ENCODE assay signal across 1 cellular context in the genomic region with DNA sequence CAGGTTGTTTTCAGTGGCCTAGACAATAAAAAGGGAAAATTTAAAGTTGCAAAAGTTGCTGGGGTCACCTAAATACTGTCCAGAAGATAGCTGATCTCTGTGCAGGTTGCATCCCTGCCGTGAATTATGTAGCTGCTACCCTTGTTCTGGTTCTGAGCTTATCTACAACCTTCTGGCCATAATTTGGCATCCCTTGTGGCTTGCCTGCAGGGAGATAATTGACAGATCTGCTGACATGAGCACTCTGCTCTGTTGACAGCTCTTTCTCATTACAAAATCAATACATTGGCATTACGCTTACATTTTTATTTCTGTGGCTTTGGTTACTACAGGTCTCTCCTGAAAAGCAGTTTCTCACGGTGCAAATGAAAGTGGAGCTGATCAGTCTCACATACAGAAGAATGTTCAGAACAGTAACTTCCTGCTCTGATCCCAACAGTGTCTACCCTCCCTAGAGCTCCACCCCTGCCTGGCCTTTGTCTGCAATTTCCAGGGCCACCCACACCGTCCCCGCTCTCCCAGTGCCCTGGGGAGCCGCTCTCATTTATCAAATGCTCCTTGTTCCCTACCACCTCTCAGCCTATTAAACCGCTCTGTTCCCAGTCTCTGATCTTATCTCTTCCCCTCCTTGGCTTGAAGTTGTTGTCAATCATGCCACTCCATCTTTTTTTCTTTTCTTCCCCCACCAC.
A peak's percentile ranks its signal among the peaks of the same experiment; 100 is the strongest.
TF ChIP-seq lines count a peak whose summit lies in the region.

No MANE protein-coding gene starts in this region.

TF ChIP-seq in HEK293, 187 proteins besides CTCF, POLR2A, EP300 and RAD21 (continued from another document and continues in another):
- TF ChIP-seq MZF1 (tag by site-specific recombination; IDR thresholded peaks at IDR 0.05; ENCODE audit: borderline replicate concordance) (no peak), ZNF830 (tag by site-specific recombination; IDR thresholded peaks at IDR 0.05; ENCODE audit: low read depth) (no peak), ZNF132 (tag by site-specific recombination; IDR thresholded peaks at IDR 0.05; ENCODE audit: borderline replicate concordance) (no peak), ZNF585B (tag by site-specific recombination; IDR thresholded peaks at IDR 0.05) (no peak), BCL11A (tag by site-specific recombination; IDR thresholded peaks at IDR 0.05; ENCODE audit: low read depth) (no peak), KLF10 (tag by site-specific recombination; IDR thresholded peaks at IDR 0.05) (no peak), ZEB2 (tag by site-specific recombination; IDR thresholded peaks at IDR 0.05) (no peak), SETDB1 (IDR thresholded peaks at IDR 0.05; ENCODE audit: insufficient read length, low read length) (no peak), ZBTB20 (tag by site-specific recombination; IDR thresholded peaks at IDR 0.05) (no peak), KLF7 (tag by site-specific recombination; IDR thresholded peaks at IDR 0.05; ENCODE audit: borderline replicate concordance) (no peak), OSR2 (tag by site-specific recombination; IDR thresholded peaks at IDR 0.05) (0 out of 2 replicates have a peak, but pooled peaks have one; percentile 22), ZBTB48 (tag by site-specific recombination; IDR thresholded peaks at IDR 0.05) (no peak), SCRT2 (tag by site-specific recombination; IDR thresholded peaks at IDR 0.05) (no peak), ZNF391 (tag by site-specific recombination; IDR thresholded peaks at IDR 0.05; ENCODE audit: borderline replicate concordance, low read depth) (no peak), ZFP37 (tag by site-specific recombination; IDR thresholded peaks at IDR 0.05) (no peak), ZNF16 (tag by site-specific recombination; IDR thresholded peaks at IDR 0.05; ENCODE audit: low read depth) (no peak), ZFHX2 (tag by site-specific recombination; conservative IDR thresholded peaks at IDR 0.05) (peak; percentile 81), KLF9 (tag by site-specific recombination; IDR thresholded peaks at IDR 0.05; ENCODE audit: low read depth) (no peak), GFI1B (tag by site-specific recombination; IDR thresholded peaks at IDR 0.05) (no peak), ZNF610 (tag by site-specific recombination; IDR thresholded peaks at IDR 0.05; ENCODE audit: borderline replicate concordance) (peak; percentile 94), ZXDB (tag by site-specific recombination; IDR thresholded peaks at IDR 0.05) (no peak), ZNF707 (tag by site-specific recombination; IDR thresholded peaks at IDR 0.05) (no peak), ZNF266 (tag by site-specific recombination; IDR thresholded peaks at IDR 0.05; ENCODE audit: low read depth) (no peak), ZFP69B (tag by site-specific recombination; IDR thresholded peaks at IDR 0.05) (no peak), ZFP41 (tag by site-specific recombination; IDR thresholded peaks at IDR 0.05; ENCODE audit: borderline replicate concordance) (no peak), HOXD13 (CRISPR knock-in tag; IDR thresholded peaks at IDR 0.05; ENCODE audit: borderline replicate concordance) (no peak), GLIS1 (tag by site-specific recombination; IDR thresholded peaks at IDR 0.05) (peak; percentile 92), ZSCAN16 (tag by site-specific recombination; IDR thresholded peaks at IDR 0.05) (no peak), ZNF223 (tag by site-specific recombination; IDR thresholded peaks at IDR 0.05) (no peak)
- TF ChIP-seq, protein P1, sequence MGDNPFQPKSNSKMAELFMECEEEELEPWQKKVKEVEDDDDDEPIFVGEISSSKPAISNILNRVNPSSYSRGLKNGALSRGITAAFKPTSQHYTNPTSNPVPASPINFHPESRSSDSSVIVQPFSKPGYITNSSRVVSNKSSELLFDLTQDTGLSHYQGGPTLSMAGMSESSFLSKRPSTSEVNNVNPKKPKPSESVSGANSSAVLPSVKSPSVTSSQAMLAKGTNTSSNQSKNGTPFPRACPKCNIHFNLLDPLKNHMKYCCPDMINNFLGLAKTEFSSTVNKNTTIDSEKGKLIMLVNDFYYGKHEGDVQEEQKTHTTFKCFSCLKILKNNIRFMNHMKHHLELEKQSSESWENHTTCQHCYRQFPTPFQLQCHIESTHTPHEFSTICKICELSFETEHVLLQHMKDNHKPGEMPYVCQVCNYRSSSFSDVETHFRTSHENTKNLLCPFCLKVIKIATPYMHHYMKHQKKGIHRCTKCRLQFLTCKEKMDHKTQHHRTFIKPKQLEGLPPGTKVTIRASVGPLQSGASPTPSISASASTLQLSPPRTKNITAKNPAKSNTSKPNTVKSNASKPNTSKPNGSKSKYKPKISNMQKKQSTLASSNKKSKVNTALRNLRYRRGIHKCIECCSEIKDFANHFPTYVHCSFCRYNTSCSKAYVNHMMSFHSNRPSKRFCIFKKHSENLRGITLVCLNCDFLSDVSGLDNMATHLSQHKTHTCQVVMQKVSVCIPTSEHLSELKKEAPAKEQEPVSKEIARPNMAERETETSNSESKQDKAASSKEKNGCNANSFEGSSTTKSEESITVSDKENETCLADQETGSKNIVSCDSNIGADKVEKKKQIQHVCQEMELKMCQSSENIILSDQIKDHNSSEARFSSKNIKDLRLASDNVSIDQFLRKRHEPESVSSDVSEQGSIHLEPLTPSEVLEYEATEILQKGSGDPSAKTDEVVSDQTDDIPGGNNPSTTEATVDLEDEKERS (tag by site-specific recombination; IDR thresholded peaks at IDR 0.05): no peak
- TF ChIP-seq, protein P2, sequence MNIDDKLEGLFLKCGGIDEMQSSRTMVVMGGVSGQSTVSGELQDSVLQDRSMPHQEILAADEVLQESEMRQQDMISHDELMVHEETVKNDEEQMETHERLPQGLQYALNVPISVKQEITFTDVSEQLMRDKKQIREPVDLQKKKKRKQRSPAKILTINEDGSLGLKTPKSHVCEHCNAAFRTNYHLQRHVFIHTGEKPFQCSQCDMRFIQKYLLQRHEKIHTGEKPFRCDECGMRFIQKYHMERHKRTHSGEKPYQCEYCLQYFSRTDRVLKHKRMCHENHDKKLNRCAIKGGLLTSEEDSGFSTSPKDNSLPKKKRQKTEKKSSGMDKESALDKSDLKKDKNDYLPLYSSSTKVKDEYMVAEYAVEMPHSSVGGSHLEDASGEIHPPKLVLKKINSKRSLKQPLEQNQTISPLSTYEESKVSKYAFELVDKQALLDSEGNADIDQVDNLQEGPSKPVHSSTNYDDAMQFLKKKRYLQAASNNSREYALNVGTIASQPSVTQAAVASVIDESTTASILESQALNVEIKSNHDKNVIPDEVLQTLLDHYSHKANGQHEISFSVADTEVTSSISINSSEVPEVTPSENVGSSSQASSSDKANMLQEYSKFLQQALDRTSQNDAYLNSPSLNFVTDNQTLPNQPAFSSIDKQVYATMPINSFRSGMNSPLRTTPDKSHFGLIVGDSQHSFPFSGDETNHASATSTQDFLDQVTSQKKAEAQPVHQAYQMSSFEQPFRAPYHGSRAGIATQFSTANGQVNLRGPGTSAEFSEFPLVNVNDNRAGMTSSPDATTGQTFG (tag by site-specific recombination; IDR thresholded peaks at IDR 0.05; ENCODE audit: borderline replicate concordance): no peak
- TF ChIP-seq, protein P3, sequence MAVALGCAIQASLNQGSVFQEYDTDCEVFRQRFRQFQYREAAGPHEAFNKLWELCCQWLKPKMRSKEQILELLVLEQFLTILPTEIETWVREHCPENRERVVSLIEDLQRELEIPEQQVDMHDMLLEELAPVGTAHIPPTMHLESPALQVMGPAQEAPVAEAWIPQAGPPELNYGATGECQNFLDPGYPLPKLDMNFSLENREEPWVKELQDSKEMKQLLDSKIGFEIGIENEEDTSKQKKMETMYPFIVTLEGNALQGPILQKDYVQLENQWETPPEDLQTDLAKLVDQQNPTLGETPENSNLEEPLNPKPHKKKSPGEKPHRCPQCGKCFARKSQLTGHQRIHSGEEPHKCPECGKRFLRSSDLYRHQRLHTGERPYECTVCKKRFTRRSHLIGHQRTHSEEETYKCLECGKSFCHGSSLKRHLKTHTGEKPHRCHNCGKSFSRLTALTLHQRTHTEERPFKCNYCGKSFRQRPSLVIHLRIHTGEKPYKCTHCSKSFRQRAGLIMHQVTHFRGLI (tag by site-specific recombination; IDR thresholded peaks at IDR 0.05): no peak
- TF ChIP-seq, protein P4, sequence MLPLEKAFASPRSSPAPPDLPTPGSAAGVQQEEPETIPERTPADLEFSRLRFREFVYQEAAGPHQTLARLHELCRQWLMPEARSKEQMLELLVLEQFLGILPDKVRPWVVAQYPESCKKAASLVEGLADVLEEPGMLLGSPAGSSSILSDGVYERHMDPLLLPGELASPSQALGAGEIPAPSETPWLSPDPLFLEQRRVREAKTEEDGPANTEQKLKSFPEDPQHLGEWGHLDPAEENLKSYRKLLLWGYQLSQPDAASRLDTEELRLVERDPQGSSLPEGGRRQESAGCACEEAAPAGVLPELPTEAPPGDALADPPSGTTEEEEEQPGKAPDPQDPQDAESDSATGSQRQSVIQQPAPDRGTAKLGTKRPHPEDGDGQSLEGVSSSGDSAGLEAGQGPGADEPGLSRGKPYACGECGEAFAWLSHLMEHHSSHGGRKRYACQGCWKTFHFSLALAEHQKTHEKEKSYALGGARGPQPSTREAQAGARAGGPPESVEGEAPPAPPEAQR (tag by site-specific recombination; IDR thresholded peaks at IDR 0.05): no peak
- TF ChIP-seq, protein P5, sequence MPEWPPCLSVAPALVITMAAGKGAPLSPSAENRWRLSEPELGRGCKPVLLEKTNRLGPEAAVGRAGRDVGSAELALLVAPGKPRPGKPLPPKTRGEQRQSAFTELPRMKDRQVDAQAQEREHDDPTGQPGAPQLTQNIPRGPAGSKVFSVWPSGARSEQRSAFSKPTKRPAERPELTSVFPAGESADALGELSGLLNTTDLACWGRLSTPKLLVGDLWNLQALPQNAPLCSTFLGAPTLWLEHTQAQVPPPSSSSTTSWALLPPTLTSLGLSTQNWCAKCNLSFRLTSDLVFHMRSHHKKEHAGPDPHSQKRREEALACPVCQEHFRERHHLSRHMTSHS (tag by site-specific recombination; IDR thresholded peaks at IDR 0.05): no peak
- TF ChIP-seq, protein P6, sequence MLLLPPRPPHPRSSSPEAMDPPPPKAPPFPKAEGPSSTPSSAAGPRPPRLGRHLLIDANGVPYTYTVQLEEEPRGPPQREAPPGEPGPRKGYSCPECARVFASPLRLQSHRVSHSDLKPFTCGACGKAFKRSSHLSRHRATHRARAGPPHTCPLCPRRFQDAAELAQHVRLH (tag by site-specific recombination; IDR thresholded peaks at IDR 0.05): no peak
- TF ChIP-seq, protein P7, sequence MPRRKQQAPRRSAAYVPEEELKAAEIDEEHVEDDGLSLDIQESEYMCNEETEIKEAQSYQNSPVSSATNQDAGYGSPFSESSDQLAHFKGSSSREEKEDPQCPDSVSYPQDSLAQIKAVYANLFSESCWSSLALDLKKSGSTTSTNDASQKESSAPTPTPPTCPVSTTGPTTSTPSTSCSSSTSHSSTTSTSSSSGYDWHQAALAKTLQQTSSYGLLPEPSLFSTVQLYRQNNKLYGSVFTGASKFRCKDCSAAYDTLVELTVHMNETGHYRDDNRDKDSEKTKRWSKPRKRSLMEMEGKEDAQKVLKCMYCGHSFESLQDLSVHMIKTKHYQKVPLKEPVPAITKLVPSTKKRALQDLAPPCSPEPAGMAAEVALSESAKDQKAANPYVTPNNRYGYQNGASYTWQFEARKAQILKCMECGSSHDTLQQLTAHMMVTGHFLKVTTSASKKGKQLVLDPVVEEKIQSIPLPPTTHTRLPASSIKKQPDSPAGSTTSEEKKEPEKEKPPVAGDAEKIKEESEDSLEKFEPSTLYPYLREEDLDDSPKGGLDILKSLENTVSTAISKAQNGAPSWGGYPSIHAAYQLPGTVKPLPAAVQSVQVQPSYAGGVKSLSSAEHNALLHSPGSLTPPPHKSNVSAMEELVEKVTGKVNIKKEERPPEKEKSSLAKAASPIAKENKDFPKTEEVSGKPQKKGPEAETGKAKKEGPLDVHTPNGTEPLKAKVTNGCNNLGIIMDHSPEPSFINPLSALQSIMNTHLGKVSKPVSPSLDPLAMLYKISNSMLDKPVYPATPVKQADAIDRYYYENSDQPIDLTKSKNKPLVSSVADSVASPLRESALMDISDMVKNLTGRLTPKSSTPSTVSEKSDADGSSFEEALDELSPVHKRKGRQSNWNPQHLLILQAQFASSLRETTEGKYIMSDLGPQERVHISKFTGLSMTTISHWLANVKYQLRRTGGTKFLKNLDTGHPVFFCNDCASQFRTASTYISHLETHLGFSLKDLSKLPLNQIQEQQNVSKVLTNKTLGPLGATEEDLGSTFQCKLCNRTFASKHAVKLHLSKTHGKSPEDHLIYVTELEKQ (tag by site-specific recombination; IDR thresholded peaks at IDR 0.05; ENCODE audit: borderline replicate concordance): no peak
- TF ChIP-seq, protein P8, sequence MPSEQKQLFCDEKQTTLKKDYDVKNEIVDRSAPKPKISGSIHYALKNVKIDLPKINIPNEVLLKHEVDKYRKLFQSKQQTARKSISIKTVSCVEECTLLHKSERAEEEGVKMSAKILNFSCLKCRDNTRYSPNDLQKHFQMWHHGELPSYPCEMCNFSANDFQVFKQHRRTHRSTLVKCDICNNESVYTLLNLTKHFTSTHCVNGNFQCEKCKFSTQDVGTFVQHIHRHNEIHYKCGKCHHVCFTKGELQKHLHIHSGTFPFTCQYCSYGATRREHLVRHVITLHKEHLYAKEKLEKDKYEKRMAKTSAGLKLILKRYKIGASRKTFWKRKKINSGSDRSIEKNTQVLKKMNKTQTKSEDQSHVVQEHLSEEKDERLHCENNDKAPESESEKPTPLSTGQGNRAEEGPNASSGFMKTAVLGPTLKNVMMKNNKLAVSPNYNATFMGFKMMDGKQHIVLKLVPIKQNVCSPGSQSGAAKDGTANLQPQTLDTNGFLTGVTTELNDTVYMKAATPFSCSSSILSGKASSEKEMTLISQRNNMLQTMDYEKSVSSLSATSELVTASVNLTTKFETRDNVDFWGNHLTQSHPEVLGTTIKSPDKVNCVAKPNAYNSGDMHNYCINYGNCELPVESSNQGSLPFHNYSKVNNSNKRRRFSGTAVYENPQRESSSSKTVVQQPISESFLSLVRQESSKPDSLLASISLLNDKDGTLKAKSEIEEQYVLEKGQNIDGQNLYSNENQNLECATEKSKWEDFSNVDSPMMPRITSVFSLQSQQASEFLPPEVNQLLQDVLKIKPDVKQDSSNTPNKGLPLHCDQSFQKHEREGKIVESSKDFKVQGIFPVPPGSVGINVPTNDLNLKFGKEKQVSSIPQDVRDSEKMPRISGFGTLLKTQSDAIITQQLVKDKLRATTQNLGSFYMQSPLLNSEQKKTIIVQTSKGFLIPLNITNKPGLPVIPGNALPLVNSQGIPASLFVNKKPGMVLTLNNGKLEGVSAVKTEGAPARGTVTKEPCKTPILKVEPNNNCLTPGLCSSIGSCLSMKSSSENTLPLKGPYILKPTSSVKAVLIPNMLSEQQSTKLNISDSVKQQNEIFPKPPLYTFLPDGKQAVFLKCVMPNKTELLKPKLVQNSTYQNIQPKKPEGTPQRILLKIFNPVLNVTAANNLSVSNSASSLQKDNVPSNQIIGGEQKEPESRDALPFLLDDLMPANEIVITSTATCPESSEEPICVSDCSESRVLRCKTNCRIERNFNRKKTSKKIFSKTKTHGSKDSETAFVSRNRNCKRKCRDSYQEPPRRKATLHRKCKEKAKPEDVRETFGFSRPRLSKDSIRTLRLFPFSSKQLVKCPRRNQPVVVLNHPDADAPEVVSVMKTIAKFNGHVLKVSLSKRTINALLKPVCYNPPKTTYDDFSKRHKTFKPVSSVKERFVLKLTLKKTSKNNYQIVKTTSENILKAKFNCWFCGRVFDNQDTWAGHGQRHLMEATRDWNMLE (tag by site-specific recombination; conservative IDR thresholded peaks at IDR 0.05; ENCODE audit: low read depth): no peak
